In the genomic region with DNA sequence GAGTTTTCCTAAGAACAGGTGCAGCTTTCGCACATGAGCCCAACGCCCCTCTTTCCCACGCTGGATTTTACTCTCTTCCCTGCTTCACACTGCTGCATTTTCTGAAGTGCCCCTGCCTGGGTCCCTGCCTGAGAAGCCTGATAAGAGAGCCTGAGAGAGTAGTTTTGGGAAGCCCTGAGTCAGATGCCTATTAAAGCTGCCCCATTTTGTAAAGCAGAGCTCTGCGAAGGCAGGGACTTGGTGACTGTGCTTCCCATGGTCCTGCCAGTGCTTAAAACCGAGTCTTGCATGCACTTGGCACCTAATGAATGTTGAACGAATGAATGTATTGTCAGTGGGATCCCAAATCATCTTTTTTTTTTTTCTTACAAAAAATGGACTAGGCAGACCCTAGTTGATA, we compare ENCODE assay signal across 24 cellular contexts. TPM values are rescaled to one million over a fixed set of nuclear protein-coding genes. Genes with fewer than 3 reads are reported as not detected.
DNase-seq lines count a peak whose midpoint lies in the region; ATAC-seq and TF ChIP-seq lines count a peak whose summit lies in the region.
"Had no signal": no experiment of that assay in that cellular context is flagged by ENCODE, and none has a peak within 500 bp of the region (broad histone marks: within the 10 kb centered on the region; RNA-seq: fewer than 3 reads in every experiment).

No MANE protein-coding gene starts in this region.

- TF ChIP-seq CTCF in heart left ventricle (IDR thresholded peaks at IDR 0.05) (no peak), right atrium auricular region (IDR thresholded peaks at IDR 0.05) (no peak), left ventricle myocardium inferior (IDR thresholded peaks at IDR 0.05; ENCODE audit: borderline replicate concordance) (no peak)

- H3K4me3 ChIP-seq in heart left ventricle (no peak overlapping the region), right atrium auricular region (no peak overlapping the region), left ventricle myocardium inferior (no peak overlapping the region)
- H3K4me3 ChIP-seq: A549, GM12878 had no signal

- no peaks in the 10 kb centered on the region for H3K27me3 ChIP-seq in heart left ventricle
- no peaks in the 10 kb centered on the region for H3K27me3 ChIP-seq in right atrium auricular region
- H3K27me3 ChIP-seq in left ventricle myocardium inferior (ENCODE audit: low read depth): peaks cover 2% of the 10 kb centered on the region

- H3K36me3 ChIP-seq in heart left ventricle (peaks cover 0 to 4% (median 0%) of the 10 kb centered on the region in 9 donors), right atrium auricular region (no peaks in the 10 kb centered on the region), left ventricle myocardium inferior (no peaks in the 10 kb centered on the region)

- ATAC-seq in heart left ventricle (peak in 3 of 4 donors; percentile 37 to 73 (median 65)), left ventricle myocardium superior (peak; percentile 51)
- ATAC-seq: A549, GM12878 had no signal

- DNase-seq in heart left ventricle: peak in 1 of 5 donors; percentile 38
- no peak for DNase-seq in right atrium auricular region (ENCODE audit: low spot score)
- DNase-seq in left ventricle myocardium superior: no peak
- DNase-seq in left ventricle myocardium inferior: no peak
- DNase-seq in epidermal melanocyte (ENCODE audit: insufficient read length, low spot score): no peak
- DNase-seq: AML-193; C1 segment of cervical spinal cord; CD4-positive, alpha-beta memory T cell; CD4-positive, CD25-positive, alpha-beta regulatory T cell; CD8-positive, alpha-beta memory T cell; COR-L47; DMS 273 treated with DMSO at 0.1 percent for 48 hours; DMS153; DMS53; DMS79; DND-41; EL; GDM1 had no signal

- 64 to 81% (median 69%) methylated on average over 6 of the region's 6 CpGs for WGBS in heart left ventricle, 4 donors

- intact Hi-C loops in heart left ventricle (cut with DNase I): no loop called here
- intact Hi-C loops in left ventricle myocardium superior (cut with micrococcal nuclease): no loop called here
- intact Hi-C loops in left ventricle myocardium inferior (cut with micrococcal nuclease): no loop called here

- H3K27ac ChIP-seq in heart left ventricle (peak overlapping the region in 3 of 12 donors; percentile 1 to 22 (median 2)), right atrium auricular region (no peak overlapping the region), left ventricle myocardium inferior (replicated peaks) (no peak overlapping the region)
- H3K27ac ChIP-seq: 22Rv1, A549 had no signal

- H3K4me1 ChIP-seq in heart left ventricle: peaks cover 0 to 17% (median 2%) of the 10 kb centered on the region in 12 donors
- H3K4me1 ChIP-seq in right atrium auricular region: peaks cover 0 to 18% of the 10 kb centered on the region in 2 donors
- H3K4me1 ChIP-seq in left ventricle myocardium inferior: peaks cover 22% of the 10 kb centered on the region
- H3K4me1 ChIP-seq: A549 had no signal

- no peak for TF ChIP-seq POLR2A in heart left ventricle (IDR thresholded peaks at IDR 0.05)

- H3K9me3 ChIP-seq in heart left ventricle: no peaks in the 10 kb centered on the region
- H3K9me3 ChIP-seq in right atrium auricular region: no peaks in the 10 kb centered on the region
- H3K9me3 ChIP-seq in left ventricle myocardium inferior (replicated peaks): no peaks in the 10 kb centered on the region
- H3K9me3 ChIP-seq: A549 had no signal

RNA-seq across cellular contexts. Expression of a gene that starts 18.2 kb away (rescaled TPM):
- 10 to 100 TPM in 4 of 9 donors, 1 to 10 TPM in 5; 1.9 to 12.5 (median 8.3) TPM for total RNA-seq in heart left ventricle
- 1 to 10 TPM; 1.7 to 3.6 TPM for polyA plus RNA-seq in heart left ventricle
- total RNA-seq in right atrium auricular region: 1 to 10 TPM; 3.2 to 5.9 TPM
- 12.1 TPM for total RNA-seq in left ventricle myocardium superior
- total RNA-seq in left ventricle myocardium inferior: 12.3 TPM
- total RNA-seq: A172, G401 had no signal
- polyA plus RNA-seq: A549, BJ had no signal
